In genomic region chr20:469746-470490, GRCh38 we compare ENCODE assay signal across 31 cellular contexts.
"Had no signal": no experiment of that assay in that cellular context is flagged by ENCODE, and none has a peak within 500 bp of the region (broad histone marks: within the 10 kb centered on the region; RNA-seq: fewer than 3 reads in every experiment).

No MANE protein-coding gene starts in this region.

- H3K36me3 ChIP-seq: adrenal gland, ascending aorta, breast epithelium, cardiac muscle cell, colonic mucosa had no signal

- H3K4me1 Mint-ChIP-seq: activated CD8-positive, alpha-beta memory T cell treated with anti-CD3 and anti-CD28 coated beads, Interleukin-2, amount 10 ng/mL, durations not matched to agents 7 days and 5 days; activated naive CD8-positive, alpha-beta T cell treated with anti-CD3 and anti-CD28 coated beads for 36 hours; brain had no signal

- H3K4me1 ChIP-seq: adrenal gland, ascending aorta, breast epithelium had no signal

- H3K36me3 Mint-ChIP-seq: activated naive CD4-positive, alpha-beta T cell treated with anti-CD3 and anti-CD28 coated beads, Interleukin-2, amount 50 U/mL, for 24 hours had no signal

- H3K9me3 ChIP-seq: adrenal gland, ascending aorta, breast epithelium, colonic mucosa had no signal

- H3K27ac ChIP-seq: adrenal gland, ascending aorta, breast epithelium, cardiac muscle cell, colonic mucosa had no signal

- H3K4me3 Mint-ChIP-seq: activated CD4-positive, alpha-beta memory T cell treated with anti-CD3 and anti-CD28 coated beads for 36 hours; activated CD4-positive, alpha-beta T cell treated with anti-CD3 and anti-CD28 coated beads for 36 hours; activated CD4-positive, alpha-beta T cell treated with anti-CD3 and anti-CD28 coated beads, Interleukin-2, amount 10 ng/mL, durations not matched to agents 24 days and 14 days; activated CD8-positive, alpha-beta memory T cell treated with anti-CD3 and anti-CD28 coated beads, Interleukin-2, amount 10 ng/mL, durations not matched to agents 7 days and 5 days; activated CD8-positive, alpha-beta T cell treated with anti-CD3 and anti-CD28 coated beads, Interleukin-2, amount 10 ng/mL, durations not matched to agents 7 days and 5 days; activated naive CD4-positive, alpha-beta T cell treated with anti-CD3 and anti-CD28 coated beads for 36 hours; activated naive CD4-positive, alpha-beta T cell treated with anti-CD3 and anti-CD28 coated beads, Interleukin-2, amount 50 U/mL, for 24 hours; activated naive CD8-positive, alpha-beta T cell treated with anti-CD3 and anti-CD28 coated beads for 36 hours; activated naive CD8-positive, alpha-beta T cell treated with anti-CD3 and anti-CD28 coated beads, Interleukin-2, amount 50 U/mL, for 24 hours; activated T-helper 1 cell treated with anti-CD3 and anti-CD28 coated beads, Interleukin-12 subunit alpha, Interleukin-12 subunit beta, Interleukin-2, Interleukin-4 antibody, amounts not matched to agents 30 ng/mL and 10 ng/mL and 1 ng/mL, durations not matched to agents 14 hours and 24 hours and 36 hours; brain had no signal

- DNase-seq: activated CD4-positive, alpha-beta memory T cell treated with anti-CD3 and anti-CD28 coated beads for 36 hours; activated CD4-positive, alpha-beta T cell treated with anti-CD3 and anti-CD28 coated beads for 36 hours; activated CD4-positive, alpha-beta T cell treated with anti-CD3 and anti-CD28 coated beads, Interleukin-2, amount 10 ng/mL, durations not matched to agents 24 days and 14 days; activated CD4-positive, CD25-positive, alpha-beta regulatory T cell; activated CD4-positive, CD25-positive, alpha-beta regulatory T cell treated with anti-CD3 and anti-CD28 coated beads, Interleukin-2, amount 50 U/mL, for 72 hours; activated CD8-positive, alpha-beta memory T cell treated with anti-CD3 and anti-CD28 coated beads, Interleukin-2, amount 10 ng/mL, durations not matched to agents 7 days and 5 days; activated CD8-positive, alpha-beta memory T cell treated with anti-CD3 and anti-CD28 coated beads, Interleukin-2, amount 50 U/mL, for 4 hours; activated CD8-positive, alpha-beta T cell treated with anti-CD3 and anti-CD28 coated beads, Interleukin-2, amount 10 ng/mL, durations not matched to agents 7 days and 5 days; activated effector memory CD4-positive, alpha-beta T cell treated with anti-CD3 and anti-CD28 coated beads, Interleukin-2, amount 50 U/mL, for 16 hours; activated naive CD4-positive, alpha-beta T cell treated with anti-CD3 and anti-CD28 coated beads for 36 hours; activated naive CD8-positive, alpha-beta T cell treated with anti-CD3 and anti-CD28 coated beads for 36 hours; activated naive CD8-positive, alpha-beta T cell treated with anti-CD3 and anti-CD28 coated beads, Interleukin-2, amount 50 U/mL, for 24 hours; activated T-cell treated with anti-CD3 and anti-CD28 coated beads, Interleukin-2, amount 50 U/mL, for 1 hour; activated T-cell treated with anti-CD3 and anti-CD28 coated beads, Interleukin-2, amount 50 U/mL, for 48 hours; adrenal gland; amygdala; central memory CD4-positive, alpha-beta T cell; cerebellar nuclear complex; colonic mucosa; effector CD8-positive, alpha-beta T cell; foreskin fibroblast; T-helper 2 cell had no signal

- H3K9me3 Mint-ChIP-seq: activated naive CD4-positive, alpha-beta T cell treated with anti-CD3 and anti-CD28 coated beads, Interleukin-2, amount 50 U/mL, for 24 hours had no signal

- H3K27me3 ChIP-seq: adrenal gland, ascending aorta, breast epithelium, cardiac muscle cell, colonic mucosa had no signal

- FAIRE-seq: frontal cortex had no signal

- H3K4me3 ChIP-seq: adrenal gland, ascending aorta, breast epithelium, cardiac muscle cell, colonic mucosa had no signal

- H3K27me3 Mint-ChIP-seq: activated CD4-positive, alpha-beta T cell treated with anti-CD3 and anti-CD28 coated beads for 36 hours; activated naive CD4-positive, alpha-beta T cell treated with anti-CD3 and anti-CD28 coated beads, Interleukin-2, amount 50 U/mL, for 24 hours; activated naive CD8-positive, alpha-beta T cell treated with anti-CD3 and anti-CD28 coated beads for 36 hours; activated naive CD8-positive, alpha-beta T cell treated with anti-CD3 and anti-CD28 coated beads, Interleukin-2, amount 50 U/mL, for 24 hours had no signal

- H3K27ac Mint-ChIP-seq: activated CD4-positive, alpha-beta memory T cell treated with anti-CD3 and anti-CD28 coated beads for 36 hours; activated CD4-positive, alpha-beta T cell treated with anti-CD3 and anti-CD28 coated beads for 36 hours; activated CD4-positive, alpha-beta T cell treated with anti-CD3 and anti-CD28 coated beads, Interleukin-2, amount 10 ng/mL, durations not matched to agents 24 days and 14 days; activated CD8-positive, alpha-beta memory T cell treated with anti-CD3 and anti-CD28 coated beads, Interleukin-2, amount 10 ng/mL, durations not matched to agents 7 days and 5 days; activated CD8-positive, alpha-beta T cell treated with anti-CD3 and anti-CD28 coated beads, Interleukin-2, amount 10 ng/mL, durations not matched to agents 7 days and 5 days; activated naive CD4-positive, alpha-beta T cell treated with anti-CD3 and anti-CD28 coated beads for 36 hours; activated naive CD4-positive, alpha-beta T cell treated with anti-CD3 and anti-CD28 coated beads, Interleukin-2, amount 50 U/mL, for 24 hours; activated naive CD8-positive, alpha-beta T cell treated with anti-CD3 and anti-CD28 coated beads for 36 hours; activated naive CD8-positive, alpha-beta T cell treated with anti-CD3 and anti-CD28 coated beads, Interleukin-2, amount 50 U/mL, for 24 hours; activated T-helper 1 cell treated with anti-CD3 and anti-CD28 coated beads, Interleukin-12 subunit alpha, Interleukin-12 subunit beta, Interleukin-2, Interleukin-4 antibody, amounts not matched to agents 30 ng/mL and 10 ng/mL and 1 ng/mL, durations not matched to agents 14 hours and 24 hours and 36 hours; activated T-helper 2 cell treated with anti-CD3 and anti-CD28 coated beads, Interferon-gamma antibody, Interleukin-2, Interleukin-4, amounts not matched to agents 10 μg/mL and 5 μg/mL and 100 μg/mL, durations not matched to agents 14 hours and 24 hours and 36 hours; brain had no signal

- ATAC-seq: activated CD4-positive, alpha-beta T cell treated with anti-CD3 and anti-CD28 coated beads for 36 hours; activated CD8-positive, alpha-beta memory T cell treated with anti-CD3 and anti-CD28 coated beads, Interleukin-2, amount 10 ng/mL, durations not matched to agents 7 days and 5 days; activated CD8-positive, alpha-beta T cell treated with anti-CD3 and anti-CD28 coated beads, Interleukin-2, amount 10 ng/mL, durations not matched to agents 7 days and 5 days; activated naive CD8-positive, alpha-beta T cell treated with anti-CD3 and anti-CD28 coated beads, Interleukin-2, amount 50 U/mL, for 24 hours; esophagus mucosa had no signal
